Comparison of ENCODE assay signal across 2 cellular contexts in genomic region chr20:62439218-62439617, GRCh38.
A peak's percentile ranks its signal among the peaks of the same experiment; 100 is the strongest.
TF ChIP-seq lines count a peak whose summit lies in the region.

No MANE protein-coding gene starts in this region.

TF ChIP-seq in GM12878, 131 proteins besides CTCF, POLR2A, EP300 and RAD21:
- TF ChIP-seq SPI1 (IDR thresholded peaks at IDR 0.05; ENCODE audit: borderline replicate concordance, insufficient read depth, low read depth, low read length) (peak; percentile 93), CEBPZ (IDR thresholded peaks at IDR 0.05; ENCODE audit: low read depth, low read length) (no peak), ZNF274 (IDR thresholded peaks at IDR 0.05; ENCODE audit: insufficient read depth, insufficient read length) (no peak)

TF ChIP-seq in SK-N-SH treated with all-trans-retinoic acid at 6 μM for 48 hours, 23 proteins besides CTCF, POLR2A, EP300 and RAD21:
- TF ChIP-seq, protein P1, sequence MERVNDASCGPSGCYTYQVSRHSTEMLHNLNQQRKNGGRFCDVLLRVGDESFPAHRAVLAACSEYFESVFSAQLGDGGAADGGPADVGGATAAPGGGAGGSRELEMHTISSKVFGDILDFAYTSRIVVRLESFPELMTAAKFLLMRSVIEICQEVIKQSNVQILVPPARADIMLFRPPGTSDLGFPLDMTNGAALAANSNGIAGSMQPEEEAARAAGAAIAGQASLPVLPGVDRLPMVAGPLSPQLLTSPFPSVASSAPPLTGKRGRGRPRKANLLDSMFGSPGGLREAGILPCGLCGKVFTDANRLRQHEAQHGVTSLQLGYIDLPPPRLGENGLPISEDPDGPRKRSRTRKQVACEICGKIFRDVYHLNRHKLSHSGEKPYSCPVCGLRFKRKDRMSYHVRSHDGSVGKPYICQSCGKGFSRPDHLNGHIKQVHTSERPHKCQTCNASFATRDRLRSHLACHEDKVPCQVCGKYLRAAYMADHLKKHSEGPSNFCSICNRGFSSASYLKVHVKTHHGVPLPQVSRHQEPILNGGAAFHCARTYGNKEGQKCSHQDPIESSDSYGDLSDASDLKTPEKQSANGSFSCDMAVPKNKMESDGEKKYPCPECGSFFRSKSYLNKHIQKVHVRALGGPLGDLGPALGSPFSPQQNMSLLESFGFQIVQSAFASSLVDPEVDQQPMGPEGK (CRISPR knock-in tag; IDR thresholded peaks at IDR 0.05; ENCODE audit: borderline replicate concordance) = no peak
- TF ChIP-seq GLIS3 (CRISPR knock-in tag; IDR thresholded peaks at IDR 0.05) (no peak), POU6F1 (CRISPR knock-in tag; IDR thresholded peaks at IDR 0.05; ENCODE audit: borderline replicate concordance, low read depth) (no peak), ARNTL (CRISPR knock-in tag; IDR thresholded peaks at IDR 0.05; ENCODE audit: borderline replicate concordance, low read depth) (no peak), ZC3H10 (CRISPR knock-in tag; IDR thresholded peaks at IDR 0.05) (no peak), ZNF70 (CRISPR knock-in tag; IDR thresholded peaks at IDR 0.05) (no peak), ZFP30 (CRISPR knock-in tag; IDR thresholded peaks at IDR 0.05) (no peak), OSR1 (CRISPR knock-in tag; IDR thresholded peaks at IDR 0.05) (no peak)
